ENCODE assay signal across 9 cellular contexts in genomic region chr4:120718979-120719566, GRCh38.
DNase-seq lines count a peak whose midpoint lies in the region; ATAC-seq, FAIRE-seq and TF ChIP-seq lines count a peak whose summit lies in the region.
"Had no signal": no experiment of that assay in that cellular context is flagged by ENCODE, and none has a peak within 500 bp of the region (broad histone marks: within the 10 kb centered on the region; RNA-seq: fewer than 3 reads in every experiment).

No MANE protein-coding gene starts in this region.

- DNase-seq in AML-193 (lab: John Stamatoyannopoulos, UW) (peak; percentile 15 to 19), NCI-H2029 treated with DMSO at 0.1 percent for 48 hours (lab: John Stamatoyannopoulos, UW) (peak; percentile 24), astrocyte of the cerebellum (ENCODE audit: low read depth) (peak; percentile 31), kidney (no peak), upper lobe of left lung (no peak), T1000 (lab: John Stamatoyannopoulos, UW) (no peak)
- DNase-seq: naive B cell had no signal

- H3K27ac ChIP-seq in kidney (ENCODE audit: low read depth in 2 of 2, low read length in 2 of 2), result no peak overlapping the region
- no peak overlapping the region for H3K27ac ChIP-seq in upper lobe of left lung

- WGBS in upper lobe of left lung, 2 donors, result 17 to 25% methylated on average over 5 of the region's 5 CpGs

- intact Hi-C loops in kidney (cut with DNase I), result no loop called here

- no peak for TF ChIP-seq POLR2A in upper lobe of left lung (IDR thresholded peaks at IDR 0.05)

- H3K9me3 ChIP-seq in kidney (ENCODE audit: control insufficient read depth in 1 of 2, low read length in 2 of 2) (no peaks in the 10 kb centered on the region), upper lobe of left lung (no peaks in the 10 kb centered on the region)

- TF ChIP-seq EP300 in upper lobe of left lung (IDR thresholded peaks at IDR 0.05), result no peak

- TF ChIP-seq CTCF in GM12874 (IDR thresholded peaks at IDR 0.05; ENCODE audit: insufficient read depth, low read depth, low read length) (peak; percentile 56), astrocyte of the cerebellum (IDR thresholded peaks at IDR 0.05; ENCODE audit: low read depth, low read length, missing control alignments) (peak; percentile 87), kidney (IDR thresholded peaks at IDR 0.05; ENCODE audit: borderline replicate concordance, extremely low read depth, insufficient read depth) (peak; percentile 27), upper lobe of left lung (IDR thresholded peaks at IDR 0.05) (peak; percentile 31 to 47 (median 43))

- no peaks in the 10 kb centered on the region for H3K4me1 ChIP-seq in kidney (ENCODE audit: control insufficient read depth in 1 of 2, insufficient read depth in 1 of 2, low read depth in 1 of 2, low read length in 2 of 2)
- H3K4me1 ChIP-seq in upper lobe of left lung, result peaks cover 0 to 7% (median 0%) of the 10 kb centered on the region in 4 donors

- no peaks in the 10 kb centered on the region for H3K36me3 ChIP-seq in kidney (ENCODE audit: control insufficient read depth in 1 of 2, insufficient read depth in 2 of 2, low read length in 2 of 2)
- no peaks in the 10 kb centered on the region for H3K36me3 ChIP-seq in upper lobe of left lung

- no peaks in the 10 kb centered on the region for H3K27me3 ChIP-seq in upper lobe of left lung

- no peak for FAIRE-seq in kidney (lab: Jason Lieb, UNC)

- H3K4me3 ChIP-seq in astrocyte of the cerebellum (ENCODE audit: low read depth, low read length) (no peak overlapping the region), kidney (ENCODE audit: low read length in 2 of 2) (no peak overlapping the region), upper lobe of left lung (no peak overlapping the region)

- ATAC-seq in HG02759 (IDR thresholded peaks at IDR 0.05; ENCODE audit: unreplicated experiment) (peak; percentile 80), upper lobe of left lung (ENCODE audit: low FRiP score in 2 of 2) (peak in 1 of 2 donors; percentile 77)

- in situ Hi-C loops in astrocyte of the cerebellum (cut with HindIII; ENCODE audit: low sequenced_read_pairs), result no loop called here

- H3K9ac ChIP-seq in kidney (ENCODE audit: low read length in 2 of 2), result no peak overlapping the region

Comparison
In these comparisons a context has a peak if more than half of its experiments do, and no peak if none do; other contexts are left out.
1. DNase-seq: peak in AML-193 (2 of 2), NCI-H2029 treated with DMSO at 0.1 percent for 48 hours (single experiment) and astrocyte of the cerebellum (single experiment); none in kidney (single experiment), upper lobe of left lung (0 of 2) and T1000 (single experiment).
2. CTCF ChIP-seq: peak in every context shown above with its lines; median percentile 87 in astrocyte of the cerebellum; 56 in GM12874; 43 in upper lobe of left lung; 27 in kidney.